1 cellular context compared by ENCODE assay signal in the genomic region with DNA sequence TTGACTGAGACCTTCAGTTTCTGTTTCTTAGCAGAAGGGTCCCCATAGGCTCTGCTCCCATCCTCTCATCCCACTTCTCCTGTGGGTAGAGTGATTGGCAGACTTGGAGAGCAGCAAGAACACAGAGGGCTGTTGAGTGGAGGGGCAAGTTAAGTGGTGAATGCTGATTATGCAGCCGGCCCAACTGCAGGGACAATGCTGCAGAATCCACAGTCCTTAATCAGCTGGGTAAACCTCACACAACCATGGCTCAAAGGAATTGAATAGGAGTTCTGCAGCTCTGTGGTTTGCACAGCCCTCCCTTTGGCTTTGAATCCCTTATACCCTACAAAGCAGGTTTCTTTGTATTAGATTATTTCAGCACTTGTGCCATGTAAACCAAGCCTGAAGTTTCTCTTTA.
TF ChIP-seq lines count a peak whose summit lies in the region.

No MANE protein-coding gene starts in this region.

TF ChIP-seq in H1, 55 proteins besides CTCF, POLR2A, EP300 and RAD21:
- TF ChIP-seq JUN (IDR thresholded peaks at IDR 0.05; ENCODE audit: low read depth, low read length): no peak
- TF ChIP-seq SIN3A (conservative IDR thresholded peaks at IDR 0.05 in 1 of 2, IDR thresholded peaks at IDR 0.05 in 1 of 2; ENCODE audit: low read depth in 1 of 2, low read length in 2 of 2): no peak
- no peak for TF ChIP-seq RBBP5 (IDR thresholded peaks at IDR 0.05; ENCODE audit: borderline replicate concordance, low read depth, low read length)
- TF ChIP-seq PHF8 (conservative IDR thresholded peaks at IDR 0.05; ENCODE audit: low read depth, low read length): no peak
- no peak for TF ChIP-seq SIX5 (IDR thresholded peaks at IDR 0.05; ENCODE audit: low read depth, low read length)
- TF ChIP-seq RNF2 (IDR thresholded peaks at IDR 0.05; ENCODE audit: borderline replicate concordance, low read depth, low read length, missing control alignments, poor library complexity, severe bottlenecking): no peak
- no peak for TF ChIP-seq SP4 (IDR thresholded peaks at IDR 0.05; ENCODE audit: low read length)
- TF ChIP-seq CREB1 (IDR thresholded peaks at IDR 0.05): no peak
- no peak for TF ChIP-seq CBX8 (IDR thresholded peaks at IDR 0.05; ENCODE audit: borderline replicate concordance, low read depth, low read length)
- TF ChIP-seq RFX5 (IDR thresholded peaks at IDR 0.05; ENCODE audit: borderline replicate concordance, low read depth, low read length): no peak
- no peak for TF ChIP-seq CTBP2 (IDR thresholded peaks at IDR 0.05; ENCODE audit: borderline replicate concordance, insufficient read depth, insufficient read length, low read length)
- TF ChIP-seq, protein P1, sequence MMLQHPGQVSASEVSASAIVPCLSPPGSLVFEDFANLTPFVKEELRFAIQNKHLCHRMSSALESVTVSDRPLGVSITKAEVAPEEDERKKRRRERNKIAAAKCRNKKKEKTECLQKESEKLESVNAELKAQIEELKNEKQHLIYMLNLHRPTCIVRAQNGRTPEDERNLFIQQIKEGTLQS (IDR thresholded peaks at IDR 0.05; ENCODE audit: insufficient read depth, low read depth, low read length): no peak
- TF ChIP-seq MAX (IDR thresholded peaks at IDR 0.05): no peak
- no peak for TF ChIP-seq SP2 (IDR thresholded peaks at IDR 0.05; ENCODE audit: low read length)
- no peak for TF ChIP-seq SIRT6 (IDR thresholded peaks at IDR 0.05; ENCODE audit: low read length)
- no peak for TF ChIP-seq TCF12 (IDR thresholded peaks at IDR 0.05; ENCODE audit: low read depth, low read length)
- TF ChIP-seq JUND (IDR thresholded peaks at IDR 0.05; ENCODE audit: low read length): no peak
